ENCODE assay signal across 2 cellular contexts in the genomic region with DNA sequence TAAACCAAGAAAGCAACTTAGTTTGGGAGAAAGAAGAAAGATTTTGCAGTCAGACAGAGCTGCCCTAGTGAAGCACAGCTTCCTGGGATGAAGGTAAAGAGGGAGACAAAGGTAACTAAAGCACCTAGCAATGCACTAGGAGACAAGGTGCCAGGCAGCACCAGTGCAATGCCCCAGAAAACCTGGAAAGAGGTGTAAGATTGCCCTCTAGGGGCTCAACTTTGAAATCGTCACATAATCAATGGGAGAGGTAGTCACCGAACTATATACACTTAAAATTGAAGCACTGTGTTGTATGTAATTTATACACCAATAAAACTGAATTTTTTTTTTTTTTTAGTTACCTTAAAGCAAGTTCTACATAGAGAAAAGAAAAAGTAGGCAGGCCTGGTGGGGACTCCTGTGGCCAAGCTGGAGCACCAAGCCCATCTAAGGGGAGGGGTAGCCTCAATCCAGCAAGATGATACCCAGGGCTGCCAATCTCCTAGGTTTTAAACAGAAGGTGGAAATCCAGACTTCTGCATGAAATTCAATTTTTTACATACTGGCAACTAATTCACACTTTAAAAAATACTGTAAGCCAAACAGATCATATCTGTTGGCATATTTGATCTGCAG.
TF ChIP-seq lines count a peak whose summit lies in the region.

No MANE protein-coding gene starts in this region.

TF ChIP-seq in GM12878, 131 proteins besides CTCF, POLR2A, EP300 and RAD21:
- TF ChIP-seq, protein P1, sequence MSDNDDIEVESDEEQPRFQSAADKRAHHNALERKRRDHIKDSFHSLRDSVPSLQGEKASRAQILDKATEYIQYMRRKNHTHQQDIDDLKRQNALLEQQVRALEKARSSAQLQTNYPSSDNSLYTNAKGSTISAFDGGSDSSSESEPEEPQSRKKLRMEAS (IDR thresholded peaks at IDR 0.05; ENCODE audit: low read depth, low read length): no peak
- TF ChIP-seq BMI1 (IDR thresholded peaks at IDR 0.05; ENCODE audit: borderline replicate concordance) (no peak), NFXL1 (IDR thresholded peaks at IDR 0.05; ENCODE audit: borderline replicate concordance) (no peak), ATF7 (IDR thresholded peaks at IDR 0.05; ENCODE audit: low read depth) (no peak), YBX1 (IDR thresholded peaks at IDR 0.05) (no peak), CHD1 (IDR thresholded peaks at IDR 0.05; ENCODE audit: low read depth, low read length) (no peak), TBL1XR1 (IDR thresholded peaks at IDR 0.05; ENCODE audit: low read depth, low read length) (no peak), POLR2AphosphoS5 (IDR thresholded peaks at IDR 0.05; ENCODE audit: low read length) (no peak), TCF7 (IDR thresholded peaks at IDR 0.05; ENCODE audit: borderline replicate concordance) (no peak), STAT1 (conservative IDR thresholded peaks at IDR 0.05) (no peak), SUZ12 (IDR thresholded peaks at IDR 0.05; ENCODE audit: unreplicated experiment) (no peak), MYB (IDR thresholded peaks at IDR 0.05; ENCODE audit: borderline replicate concordance, low read depth, low read length) (no peak), SREBF1 (IDR thresholded peaks at IDR 0.05; ENCODE audit: low read length) (no peak)
- TF ChIP-seq, protein P2, sequence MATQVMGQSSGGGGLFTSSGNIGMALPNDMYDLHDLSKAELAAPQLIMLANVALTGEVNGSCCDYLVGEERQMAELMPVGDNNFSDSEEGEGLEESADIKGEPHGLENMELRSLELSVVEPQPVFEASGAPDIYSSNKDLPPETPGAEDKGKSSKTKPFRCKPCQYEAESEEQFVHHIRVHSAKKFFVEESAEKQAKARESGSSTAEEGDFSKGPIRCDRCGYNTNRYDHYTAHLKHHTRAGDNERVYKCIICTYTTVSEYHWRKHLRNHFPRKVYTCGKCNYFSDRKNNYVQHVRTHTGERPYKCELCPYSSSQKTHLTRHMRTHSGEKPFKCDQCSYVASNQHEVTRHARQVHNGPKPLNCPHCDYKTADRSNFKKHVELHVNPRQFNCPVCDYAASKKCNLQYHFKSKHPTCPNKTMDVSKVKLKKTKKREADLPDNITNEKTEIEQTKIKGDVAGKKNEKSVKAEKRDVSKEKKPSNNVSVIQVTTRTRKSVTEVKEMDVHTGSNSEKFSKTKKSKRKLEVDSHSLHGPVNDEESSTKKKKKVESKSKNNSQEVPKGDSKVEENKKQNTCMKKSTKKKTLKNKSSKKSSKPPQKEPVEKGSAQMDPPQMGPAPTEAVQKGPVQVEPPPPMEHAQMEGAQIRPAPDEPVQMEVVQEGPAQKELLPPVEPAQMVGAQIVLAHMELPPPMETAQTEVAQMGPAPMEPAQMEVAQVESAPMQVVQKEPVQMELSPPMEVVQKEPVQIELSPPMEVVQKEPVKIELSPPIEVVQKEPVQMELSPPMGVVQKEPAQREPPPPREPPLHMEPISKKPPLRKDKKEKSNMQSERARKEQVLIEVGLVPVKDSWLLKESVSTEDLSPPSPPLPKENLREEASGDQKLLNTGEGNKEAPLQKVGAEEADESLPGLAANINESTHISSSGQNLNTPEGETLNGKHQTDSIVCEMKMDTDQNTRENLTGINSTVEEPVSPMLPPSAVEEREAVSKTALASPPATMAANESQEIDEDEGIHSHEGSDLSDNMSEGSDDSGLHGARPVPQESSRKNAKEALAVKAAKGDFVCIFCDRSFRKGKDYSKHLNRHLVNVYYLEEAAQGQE (IDR thresholded peaks at IDR 0.05; ENCODE audit: low read depth, low read length): no peak
- TF ChIP-seq, protein P3, sequence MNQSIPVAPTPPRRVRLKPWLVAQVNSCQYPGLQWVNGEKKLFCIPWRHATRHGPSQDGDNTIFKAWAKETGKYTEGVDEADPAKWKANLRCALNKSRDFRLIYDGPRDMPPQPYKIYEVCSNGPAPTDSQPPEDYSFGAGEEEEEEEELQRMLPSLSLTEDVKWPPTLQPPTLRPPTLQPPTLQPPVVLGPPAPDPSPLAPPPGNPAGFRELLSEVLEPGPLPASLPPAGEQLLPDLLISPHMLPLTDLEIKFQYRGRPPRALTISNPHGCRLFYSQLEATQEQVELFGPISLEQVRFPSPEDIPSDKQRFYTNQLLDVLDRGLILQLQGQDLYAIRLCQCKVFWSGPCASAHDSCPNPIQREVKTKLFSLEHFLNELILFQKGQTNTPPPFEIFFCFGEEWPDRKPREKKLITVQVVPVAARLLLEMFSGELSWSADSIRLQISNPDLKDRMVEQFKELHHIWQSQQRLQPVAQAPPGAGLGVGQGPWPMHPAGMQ (IDR thresholded peaks at IDR 0.05; ENCODE audit: borderline replicate concordance): no peak

TF ChIP-seq in HepG2, 621 proteins besides CTCF, POLR2A, EP300 and RAD21:
- TF ChIP-seq ZNF776 (CRISPR knock-in tag; IDR thresholded peaks at IDR 0.05) (no peak), ZKSCAN5 (CRISPR knock-in tag; IDR thresholded peaks at IDR 0.05) (no peak), STAG1 (CRISPR knock-in tag; IDR thresholded peaks at IDR 0.05) (peak; percentile 41; the same call in 1 of the 2 replicates), SMC3 (IDR thresholded peaks at IDR 0.05; ENCODE audit: low read length) (peak; percentile 8; the same call in 1 of the 2 replicates), BCL6 (CRISPR knock-in tag; IDR thresholded peaks at IDR 0.05) (0 out of 2 replicates have a peak, but pooled peaks have one; percentile 24)
- TF ChIP-seq, protein P4, sequence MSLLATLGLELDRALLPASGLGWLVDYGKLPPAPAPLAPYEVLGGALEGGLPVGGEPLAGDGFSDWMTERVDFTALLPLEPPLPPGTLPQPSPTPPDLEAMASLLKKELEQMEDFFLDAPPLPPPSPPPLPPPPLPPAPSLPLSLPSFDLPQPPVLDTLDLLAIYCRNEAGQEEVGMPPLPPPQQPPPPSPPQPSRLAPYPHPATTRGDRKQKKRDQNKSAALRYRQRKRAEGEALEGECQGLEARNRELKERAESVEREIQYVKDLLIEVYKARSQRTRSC (CRISPR knock-in tag; IDR thresholded peaks at IDR 0.05; ENCODE audit: low read depth): no peak
